8 cellular contexts compared by ENCODE assay signal in genomic region chr5:137320056-137321045, GRCh38.
A peak's percentile ranks its signal among the peaks of the same experiment; 100 is the strongest.
DNase-seq lines count a peak whose midpoint lies in the region; ATAC-seq, FAIRE-seq and TF ChIP-seq lines count a peak whose summit lies in the region.

No MANE protein-coding gene starts in this region.

- H3K4me1 ChIP-seq in NT2/D1 (ENCODE audit: insufficient read depth, insufficient read length) (no peaks in the 10 kb centered on the region), breast epithelium (no peaks in the 10 kb centered on the region), keratinocyte (ENCODE audit: control insufficient read depth, extremely low read depth, insufficient read depth, low read length) (peaks cover 5% of the 10 kb centered on the region), tibial nerve (peaks cover 0 to 22% (median 0%) of the 10 kb centered on the region in 4 donors)

- dilution Hi-C loops in keratinocyte (cut with MboI; ENCODE audit: extremely low pct_ligation_motif_present, low sequenced_read_pairs), result no loop called here

- TF ChIP-seq CTCF in breast epithelium (IDR thresholded peaks at IDR 0.05), result peak; percentile 58 to 80 (median 72)
- peak; percentile 41 to 77 (median 75) for TF ChIP-seq CTCF in keratinocyte (optimal IDR thresholded peaks at IDR 0.05 in 1 of 3, IDR thresholded peaks at IDR 0.05 in 1 of 3, conservative IDR thresholded peaks at IDR 0.05 in 1 of 3; ENCODE audit: extremely low read depth in 1 of 3, insufficient read depth in 2 of 3, low read length in 3 of 3)
- peak; percentile 42 to 73 (median 64) for TF ChIP-seq CTCF in tibial nerve (IDR thresholded peaks at IDR 0.05)

- H2AFZ ChIP-seq in keratinocyte (ENCODE audit: control insufficient read depth, low read length), result peak overlapping the region; percentile 76

- H3K27me3 ChIP-seq in NT2/D1 (ENCODE audit: insufficient read depth, insufficient read length), result no peaks in the 10 kb centered on the region
- H3K27me3 ChIP-seq in breast epithelium, result no peaks in the 10 kb centered on the region
- H3K27me3 ChIP-seq in keratinocyte (ENCODE audit: control insufficient read depth, extremely low read depth, insufficient read depth, low read length), result no peaks in the 10 kb centered on the region
- no peaks in the 10 kb centered on the region for H3K27me3 ChIP-seq in tibial nerve

- 3 to 6% methylated on average over 3 of the region's 3 CpGs for WGBS in tibial nerve, 2 donors

- TF ChIP-seq POLR2A in breast epithelium (IDR thresholded peaks at IDR 0.05) (no peak), tibial nerve (IDR thresholded peaks at IDR 0.05) (no peak)

- no peak for ATAC-seq in GM18502 (IDR thresholded peaks at IDR 0.05; ENCODE audit: poor library complexity, unreplicated experiment)

- intact Hi-C loops in breast epithelium (cut with DNase I; ENCODE audit: low total_unique reads), result no loop called here

- H3K4me3 ChIP-seq in NT2/D1 (ENCODE audit: insufficient read length, low read depth) (no peak overlapping the region), breast epithelium (no peak overlapping the region), keratinocyte (ENCODE audit: control insufficient read depth in 2 of 3, extremely low read depth in 1 of 3, insufficient read depth in 2 of 3, low read depth in 1 of 3, low read length in 3 of 3) (no peak overlapping the region), tibial nerve (no peak overlapping the region)

- peak; percentile 22 to 30 for DNase-seq in activated T-cell treated with anti-CD3 and anti-CD28 coated beads, Interleukin-2, amount 50 U/mL, for 48 hours
- DNase-seq in activated T-cell treated with anti-CD3 and anti-CD28 coated beads, Interleukin-2, amount 50 U/mL, for 1 hour, result no peak
- DNase-seq in HS-5 (ENCODE audit: low read depth) (peak; percentile 50), NT2/D1 (ENCODE audit: low read depth, low spot score) (peak; percentile 57), breast epithelium (ENCODE audit: low spot score in 2 of 2) (peak in 1 of 2 donors; percentile 20), keratinocyte (ENCODE audit: low read depth, low spot score) (no peak), tibial nerve (ENCODE audit: low spot score in 2 of 2) (peak in 1 of 2 donors; percentile 56)

- H3K36me3 ChIP-seq in NT2/D1 (ENCODE audit: insufficient read depth, insufficient read length, low read length) (no peaks in the 10 kb centered on the region), breast epithelium (no peaks in the 10 kb centered on the region), keratinocyte (ENCODE audit: control insufficient read depth in 2 of 2, extremely low read depth in 1 of 2, insufficient read depth in 2 of 2, low read length in 2 of 2) (no peaks in the 10 kb centered on the region), tibial nerve (no peaks in the 10 kb centered on the region)

- FAIRE-seq in keratinocyte (lab: Jason Lieb, UNC), result peak; percentile 71

- peak overlapping the region; percentile 29 for H3K4me2 ChIP-seq in keratinocyte (ENCODE audit: control insufficient read depth, extremely low read depth, insufficient read depth, low read depth, low read length)

- no peaks in the 10 kb centered on the region for H3K9me1 ChIP-seq in keratinocyte (ENCODE audit: control insufficient read depth, extremely low read depth, insufficient read depth, low read length)

- H3K79me2 ChIP-seq in keratinocyte (ENCODE audit: control insufficient read depth, insufficient read depth, low read length), result no peaks in the 10 kb centered on the region

- no peak for TF ChIP-seq EP300 in tibial nerve (IDR thresholded peaks at IDR 0.05)

- H3K9ac ChIP-seq in NT2/D1 (ENCODE audit: insufficient read length, low read depth), result no peak overlapping the region
- H3K9ac ChIP-seq in keratinocyte (ENCODE audit: control insufficient read depth, extremely low read depth, insufficient read depth, low read length), result no peak overlapping the region

- H3K9me3 ChIP-seq in NT2/D1 (ENCODE audit: insufficient read depth, low read length) (no peaks in the 10 kb centered on the region), breast epithelium (no peaks in the 10 kb centered on the region), keratinocyte (ENCODE audit: control insufficient read depth, low read depth, low read length) (no peaks in the 10 kb centered on the region), tibial nerve (peaks cover 0 to 13% (median 0%) of the 10 kb centered on the region in 4 donors)

- no peaks in the 10 kb centered on the region for H4K20me1 ChIP-seq in keratinocyte (ENCODE audit: control insufficient read depth, extremely low read depth, insufficient read depth, low read length)

- H3K27ac ChIP-seq in breast epithelium, result no peak overlapping the region
- H3K27ac ChIP-seq in keratinocyte (ENCODE audit: control insufficient read depth, insufficient read depth, low read length), result no peak overlapping the region
- H3K27ac ChIP-seq in tibial nerve, result no peak overlapping the region

Comparison
In these comparisons a context has a peak if more than half of its experiments do, and no peak if none do; other contexts are left out.
1. DNase-seq: peak in activated T-cell treated with anti-CD3 and anti-CD28 coated beads, Interleukin-2, amount 50 U/mL, for 48 hours (2 of 2), HS-5 (single experiment) and NT2/D1 (single experiment); none in activated T-cell treated with anti-CD3 and anti-CD28 coated beads, Interleukin-2, amount 50 U/mL, for 1 hour (single experiment) and keratinocyte (single experiment).
2. Peak in every context shown above with its lines, with median percentiles within 50 percentile points of each other: CTCF ChIP-seq.